Comparison of ENCODE assay signal across 20 cellular contexts in the genomic region with DNA sequence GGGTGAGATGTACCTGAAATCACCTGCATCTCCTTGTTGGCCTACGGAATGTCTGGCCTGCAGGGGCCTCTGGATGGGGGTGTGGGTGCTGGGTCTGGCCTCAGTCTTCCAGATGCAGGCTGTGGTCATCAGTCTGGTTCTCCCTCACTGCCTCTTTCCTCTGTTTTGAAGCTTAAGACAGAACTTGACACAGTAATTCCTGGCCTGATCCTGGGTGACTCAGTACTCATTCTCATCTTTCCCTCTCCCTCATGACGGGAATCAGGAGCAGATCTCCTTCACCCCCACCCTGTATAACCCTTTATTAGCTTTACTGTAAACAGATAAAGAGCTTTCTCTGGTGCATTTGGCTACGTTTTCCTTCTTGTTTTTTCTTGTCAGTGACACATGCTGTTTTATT.
DNase-seq lines count a peak whose midpoint lies in the region; ATAC-seq, FAIRE-seq and TF ChIP-seq lines count a peak whose summit lies in the region.
"Had no signal": no experiment of that assay in that cellular context is flagged by ENCODE, and none has a peak within 500 bp of the region (broad histone marks: within the 10 kb centered on the region; RNA-seq: fewer than 3 reads in every experiment).

No MANE protein-coding gene starts in this region.

- H3K9me3 ChIP-seq in right cardiac atrium (ENCODE audit: control insufficient read depth, low read length) = peaks cover 6% of the 10 kb centered on the region
- H3K9me3 ChIP-seq: BLaER1 had no signal

- 31% methylated on average over 3 of the region's 3 CpGs for WGBS in right cardiac atrium

- peak; percentile 32 for FAIRE-seq in bronchial epithelial cell (lab: Jason Lieb, UNC)
- FAIRE-seq: G401.6, GM12892, GM19239 had no signal

- intact Hi-C loops in right cardiac atrium (cut with DNase I) = no loop called here

- H3K4me1 ChIP-seq in right cardiac atrium (ENCODE audit: control insufficient read depth, insufficient read depth, low read length) = no peaks in the 10 kb centered on the region
- H3K4me1 ChIP-seq: BLaER1 had no signal

- H3K4me1 Mint-ChIP-seq in T-helper 2 cell treated with Interferon-gamma antibody and Interleukin-4, amounts not matched to agents 5 μg/mL and 100 μg/mL, for 36 hours (ENCODE audit: low read depth) = no peaks in the 10 kb centered on the region
- H3K4me1 Mint-ChIP-seq: B cell; CD4-positive, CD25-positive, alpha-beta regulatory T cell; GM23338; H9 had no signal

- DNase-seq in bronchial epithelial cell (ENCODE audit: low read depth) (no peak), kidney glomerular epithelial cell (lab: John Stamatoyannopoulos, UW) (peak; percentile 33), renal cortical epithelial cell (ENCODE audit: low read depth) (peak; percentile 54), right cardiac atrium (no peak)
- no peak for DNase-seq in T-helper 2 cell treated with Interferon-gamma antibody and Interleukin-4, amounts not matched to agents 5 μg/mL and 100 μg/mL, for 36 hours (ENCODE audit: low spot score)
- DNase-seq: Caco-2; CD4-positive, CD25-positive, alpha-beta regulatory T cell; CD8-positive, alpha-beta T cell; DMS153; DND-41; H9 had no signal

- ATAC-seq in right cardiac atrium (no peak), HG03442 (IDR thresholded peaks at IDR 0.05; ENCODE audit: unreplicated experiment) (no peak)
- ATAC-seq: CD8-positive, alpha-beta T cell; GM23338; HCT116 had no signal

- H3K27me3 Mint-ChIP-seq in T-helper 2 cell treated with Interferon-gamma antibody and Interleukin-4, amounts not matched to agents 5 μg/mL and 100 μg/mL, for 36 hours (ENCODE audit: low read depth) = no peaks in the 10 kb centered on the region
- H3K27me3 Mint-ChIP-seq: B cell; CD4-positive, CD25-positive, alpha-beta regulatory T cell had no signal

- H3K36me3 ChIP-seq in bronchial epithelial cell (ENCODE audit: control insufficient read depth, insufficient read depth, low read length) = no peaks in the 10 kb centered on the region
- H3K36me3 ChIP-seq: BLaER1 had no signal

- H3K4me3 ChIP-seq in bronchial epithelial cell (ENCODE audit: low read depth, low read length) (no peak overlapping the region), right cardiac atrium (ENCODE audit: low read length) (no peak overlapping the region)
- H3K4me3 ChIP-seq: BLaER1, GM23338 had no signal

- H3K27ac Mint-ChIP-seq in T-helper 2 cell treated with Interferon-gamma antibody and Interleukin-4, amounts not matched to agents 5 μg/mL and 100 μg/mL, for 36 hours = no peak overlapping the region
- H3K27ac Mint-ChIP-seq: B cell; CD4-positive, CD25-positive, alpha-beta regulatory T cell; CD8-positive, alpha-beta T cell; GM23338; H9 had no signal

- no peak for TF ChIP-seq CTCF in bronchial epithelial cell (IDR thresholded peaks at IDR 0.05; ENCODE audit: insufficient read depth, low read length, severe bottlenecking)

- no peak overlapping the region for H3K4me3 Mint-ChIP-seq in T-helper 2 cell treated with Interferon-gamma antibody and Interleukin-4, amounts not matched to agents 5 μg/mL and 100 μg/mL, for 36 hours
- H3K4me3 Mint-ChIP-seq: B cell; CD4-positive, CD25-positive, alpha-beta regulatory T cell; CD8-positive, alpha-beta T cell; GM23338; H9 had no signal

- H3K27me3 ChIP-seq in bronchial epithelial cell (ENCODE audit: control insufficient read depth, insufficient read depth, low read length) (no peaks in the 10 kb centered on the region), right cardiac atrium (ENCODE audit: control insufficient read depth, insufficient read depth) (no peaks in the 10 kb centered on the region)
- H3K27me3 ChIP-seq: BLaER1 had no signal

- H3K27ac ChIP-seq in right cardiac atrium (ENCODE audit: low read length) = no peak overlapping the region
- H3K27ac ChIP-seq: BLaER1, C4-2B had no signal

- H3K36me3 Mint-ChIP-seq in T-helper 2 cell treated with Interferon-gamma antibody and Interleukin-4, amounts not matched to agents 5 μg/mL and 100 μg/mL, for 36 hours (ENCODE audit: low read depth) = no peaks in the 10 kb centered on the region
- H3K36me3 Mint-ChIP-seq: CD4-positive, CD25-positive, alpha-beta regulatory T cell; CD8-positive, alpha-beta T cell had no signal

- H3K9me3 Mint-ChIP-seq in T-helper 2 cell treated with Interferon-gamma antibody and Interleukin-4, amounts not matched to agents 5 μg/mL and 100 μg/mL, for 36 hours = no peaks in the 10 kb centered on the region
- H3K9me3 Mint-ChIP-seq: GM23338, H9 had no signal

Comparison
In these comparisons a context has a peak if more than half of its experiments do, and no peak if none do; other contexts are left out.
1. DNase-seq: peak in kidney glomerular epithelial cell (single experiment) and renal cortical epithelial cell (single experiment); none in bronchial epithelial cell (single experiment), right cardiac atrium (0 of 3) and T-helper 2 cell treated with Interferon-gamma antibody and Interleukin-4, amounts not matched to agents 5 μg/mL and 100 μg/mL, for 36 hours (single experiment).